ENCODE assay signal across 16 cellular contexts in genomic region chr6:42629845-42630244, GRCh38.
DNase-seq lines count a peak whose midpoint lies in the region; ATAC-seq and TF ChIP-seq lines count a peak whose summit lies in the region.
"Had no signal": no experiment of that assay in that cellular context is flagged by ENCODE, and none has a peak within 500 bp of the region (broad histone marks: within the 10 kb centered on the region; RNA-seq: fewer than 3 reads in every experiment).

No MANE protein-coding gene starts in this region.

- H3K9me3 ChIP-seq in CD8-positive, alpha-beta memory T cell (ENCODE audit: low read length), result no peaks in the 10 kb centered on the region
- H3K9me3 ChIP-seq in aorta (ENCODE audit: control insufficient read depth, low read length), result no peaks in the 10 kb centered on the region
- H3K9me3 ChIP-seq: BLaER1, body of pancreas had no signal

- intact Hi-C loops in activated B cell treated with CpG ODN at 0.5 μM for 24 hours (cut with micrococcal nuclease), result no loop called here
- intact Hi-C loops in aorta (cut with DNase I), result no loop called here

- H3K27ac Mint-ChIP-seq in CD8-positive, alpha-beta memory T cell, result peak overlapping the region in 7 of 8 donors; percentile 57 to 96 (median 90)
- H3K27ac Mint-ChIP-seq in activated B cell treated with CpG ODN at 0.5 μM for 24 hours (peak overlapping the region; percentile 59), memory B cell (peak overlapping the region; percentile 82), type B pancreatic cell (no peak overlapping the region)
- H3K27ac Mint-ChIP-seq: mesothelial cell of epicardium had no signal

- H3K36me3 Mint-ChIP-seq in CD8-positive, alpha-beta memory T cell, result peaks cover 3 to 65% (median 19%) of the 10 kb centered on the region in 3 donors
- H3K36me3 Mint-ChIP-seq in activated B cell treated with CpG ODN at 0.5 μM for 24 hours (ENCODE audit: low read depth), result peaks cover 59% of the 10 kb centered on the region
- H3K36me3 Mint-ChIP-seq in memory B cell, result peaks cover 16% of the 10 kb centered on the region
- H3K36me3 Mint-ChIP-seq in type B pancreatic cell, result peaks cover 34% of the 10 kb centered on the region

- ATAC-seq in activated B cell treated with CpG ODN at 0.5 μM for 24 hours (ENCODE audit: low read depth), result no peak
- no peak for ATAC-seq in memory B cell (ENCODE audit: low read depth)
- no peak for ATAC-seq in aorta (ENCODE audit: low FRiP score)
- no peak for ATAC-seq in GM18519 (IDR thresholded peaks at IDR 0.05; ENCODE audit: low FRiP score, unreplicated experiment)
- ATAC-seq: body of pancreas had no signal

- no peaks in the 10 kb centered on the region for H3K27me3 Mint-ChIP-seq in CD8-positive, alpha-beta memory T cell
- H3K27me3 Mint-ChIP-seq in activated B cell treated with CpG ODN at 0.5 μM for 24 hours (no peaks in the 10 kb centered on the region), memory B cell (no peaks in the 10 kb centered on the region), type B pancreatic cell (no peaks in the 10 kb centered on the region)

- peak overlapping the region in 2 of 7 donors; percentile 12 to 23 for H3K4me3 Mint-ChIP-seq in CD8-positive, alpha-beta memory T cell
- H3K4me3 Mint-ChIP-seq in activated B cell treated with CpG ODN at 0.5 μM for 24 hours, result no peak overlapping the region
- H3K4me3 Mint-ChIP-seq in memory B cell, result no peak overlapping the region
- H3K4me3 Mint-ChIP-seq in type B pancreatic cell, result no peak overlapping the region
- H3K4me3 Mint-ChIP-seq: mesothelial cell of epicardium had no signal

- CTCF ChIA-PET in CD8-positive, alpha-beta memory T cell (lab: Charles Lee), result interaction anchor here (0.7 kb wide), 2 partner anchors 59 to 740 kb away, joined by 3 read pairs; partner anchors contain the start of gene ZNF318
- CTCF ChIA-PET in activated B cell treated with CpG ODN at 0.5 μM for 24 hours (lab: Charles Lee), result no interaction called here

- WGBS in aorta, 2 donors, result 85 to 90% methylated on average over 5 of the region's 5 CpGs

- POLR2A ChIA-PET in CD8-positive, alpha-beta memory T cell (lab: Charles Lee), result interaction anchor here (0.7 kb wide), 1 partner anchor 899 kb away, joined by 3 read pairs; no protein-coding TSS in a partner anchor
- POLR2A ChIA-PET in activated B cell treated with CpG ODN at 0.5 μM for 24 hours (lab: Charles Lee), result interaction anchor here (0.6 kb wide), 1 partner anchor 89 kb away, joined by 3 read pairs; no protein-coding TSS in a partner anchor

- H3K4me1 Mint-ChIP-seq in CD8-positive, alpha-beta memory T cell, result peaks cover 8 to 21% (median 20%) of the 10 kb centered on the region in 3 donors
- peaks cover 3% of the 10 kb centered on the region for H3K4me1 Mint-ChIP-seq in activated B cell treated with CpG ODN at 0.5 μM for 24 hours
- peaks cover 6% of the 10 kb centered on the region for H3K4me1 Mint-ChIP-seq in memory B cell
- no peaks in the 10 kb centered on the region for H3K4me1 Mint-ChIP-seq in type B pancreatic cell (ENCODE audit: unreplicated experiment)

- no peak overlapping the region for H3K27ac ChIP-seq in CD8-positive, alpha-beta memory T cell (ENCODE audit: low read depth, low read length)
- H3K27ac ChIP-seq in aorta (ENCODE audit: low read depth in 1 of 2, low read length in 2 of 2), result no peak overlapping the region
- H3K27ac ChIP-seq: BLaER1, body of pancreas, HL-60, KMS-11 had no signal

- TF ChIP-seq CTCF in activated B cell treated with CpG ODN at 0.5 μM for 24 hours (IDR thresholded peaks at IDR 0.05) (no peak), type B pancreatic cell (conservative IDR thresholded peaks at IDR 0.05) (no peak)

- no peaks in the 10 kb centered on the region for H3K27me3 ChIP-seq in CD8-positive, alpha-beta memory T cell (ENCODE audit: insufficient read depth, low read length, poor library complexity, severe bottlenecking)
- H3K27me3 ChIP-seq in aorta (ENCODE audit: control insufficient read depth in 1 of 2, insufficient read depth in 2 of 2, low read length in 1 of 2), result no peaks in the 10 kb centered on the region
- H3K27me3 ChIP-seq: BLaER1, body of pancreas had no signal

- no peaks in the 10 kb centered on the region for H3K9me3 Mint-ChIP-seq in CD8-positive, alpha-beta memory T cell
- no peaks in the 10 kb centered on the region for H3K9me3 Mint-ChIP-seq in activated B cell treated with CpG ODN at 0.5 μM for 24 hours
- H3K9me3 Mint-ChIP-seq in memory B cell, result no peaks in the 10 kb centered on the region
- H3K9me3 Mint-ChIP-seq in type B pancreatic cell, result no peaks in the 10 kb centered on the region

- no peak overlapping the region for H3K4me3 ChIP-seq in CD8-positive, alpha-beta memory T cell (ENCODE audit: low read length)
- H3K4me3 ChIP-seq in aorta (ENCODE audit: low read length in 2 of 2), result no peak overlapping the region
- H3K4me3 ChIP-seq: BLaER1, body of pancreas had no signal

- H3K4me1 ChIP-seq in CD8-positive, alpha-beta memory T cell (ENCODE audit: insufficient read depth, low read length), result no peaks in the 10 kb centered on the region
- H3K4me1 ChIP-seq in aorta (ENCODE audit: control insufficient read depth in 1 of 2, insufficient read depth in 2 of 2, low read length in 2 of 2), result no peaks in the 10 kb centered on the region
- H3K4me1 ChIP-seq: BLaER1 had no signal

- H3K36me3 ChIP-seq in CD8-positive, alpha-beta memory T cell (ENCODE audit: insufficient read depth, low read length), result peaks cover 8% of the 10 kb centered on the region
- peaks cover 0 to 2% of the 10 kb centered on the region in 2 donors for H3K36me3 ChIP-seq in aorta (ENCODE audit: control insufficient read depth in 1 of 2, insufficient read depth in 2 of 2, low read length in 1 of 2)

- DNase-seq in CD8-positive, alpha-beta memory T cell, result no peak
- DNase-seq in Kasumi-1 (lab: John Stamatoyannopoulos, UW) (peak; percentile 39 to 40), activated B cell treated with CpG ODN at 0.5 μM for 24 hours (no peak), memory B cell (ENCODE audit: low spot score in 2 of 2) (no peak), aorta (no peak), type B pancreatic cell (ENCODE audit: extremely low spot score, unreplicated experiment) (no peak)
- DNase-seq: activated CD4-positive, CD25-positive, alpha-beta regulatory T cell treated with anti-CD3 and anti-CD28 coated beads, Interleukin-2, amount 50 U/mL, for 72 hours; body of pancreas; head of caudate nucleus; NCI-H1694 treated with DMSO at 0.1 percent for 48 hours; stimulated activated naive CD4-positive, alpha-beta T cell treated with Interleukin-2 at 50 U/mL for 16 hours had no signal

Comparison
In these comparisons a context has a peak if more than half of its experiments do, and no peak if none do; other contexts are left out.
1. DNase-seq: peak in Kasumi-1 (2 of 2); none in CD8-positive, alpha-beta memory T cell (0 of 5), activated B cell treated with CpG ODN at 0.5 μM for 24 hours (single experiment), memory B cell (0 of 2), aorta (0 of 2) and type B pancreatic cell (single experiment).